Comparison of ENCODE assay signal across 9 cellular contexts in genomic region chr11:64306876-64307622, GRCh38. TPM values are rescaled to one million over a fixed set of nuclear protein-coding genes. Genes with fewer than 3 reads are reported as not detected.
DNase-seq lines count a peak whose midpoint lies in the region; ATAC-seq and TF ChIP-seq lines count a peak whose summit lies in the region.
"Had no signal": no experiment of that assay in that cellular context is flagged by ENCODE, and none has a peak within 500 bp of the region (broad histone marks: within the 10 kb centered on the region; RNA-seq: fewer than 3 reads in every experiment).

No MANE protein-coding gene starts in this region.

- no peak overlapping the region for H3K9ac ChIP-seq in SK-N-MC (ENCODE audit: insufficient read length)

- ATAC-seq in GM21390 (IDR thresholded peaks at IDR 0.05; ENCODE audit: unreplicated experiment) = no peak

- H3K4me3 ChIP-seq in GM12865 (ENCODE audit: low read depth, low read length) = peak overlapping the region; percentile 94
- H3K4me3 ChIP-seq in SK-N-MC = peak overlapping the region; percentile 84

- no peaks in the 10 kb centered on the region for H3K36me3 ChIP-seq in SK-N-MC (ENCODE audit: insufficient read depth, low read length)

- TF ChIP-seq CTCF in GM12865 (IDR thresholded peaks at IDR 0.05; ENCODE audit: insufficient read depth, low read depth, low read length, missing control alignments) = no peak

- DNase-seq in GM12865 (ENCODE audit: low read depth) = peak; percentile 33
- no peak for DNase-seq in SK-N-MC (ENCODE audit: low read depth, low spot score)
- DNase-seq in globus pallidus (ENCODE audit: low spot score) = peak; percentile 31
- DNase-seq in renal cortical epithelial cell (ENCODE audit: low read depth) = peak; percentile 58
- no peak for DNase-seq in NCI-H2171 (lab: John Stamatoyannopoulos, UW)
- no peak for DNase-seq in NCI-H1092 (lab: John Stamatoyannopoulos, UW)
- DNase-seq in NOMO-1 treated with dmso at 0.1 percent for 144 hours (lab: John Stamatoyannopoulos, UW; ENCODE audit: unreplicated experiment) = no peak

- no peaks in the 10 kb centered on the region for H3K9me3 ChIP-seq in SK-N-MC (ENCODE audit: low read depth, low read length)

- H3K27ac ChIP-seq in SK-N-MC = no peak overlapping the region

RNA-seq across cellular contexts. Expression of gene ESRRA, which starts 1.7 kb away (rescaled TPM):
- 54.0 and 72.4 TPM in 2 replicates for total RNA-seq in renal cortical epithelial cell

RNA-seq across cellular contexts. Expression of gene CATSPERZ, which starts 6.9 kb away (rescaled TPM):
- not detected in 2 replicates for total RNA-seq in renal cortical epithelial cell

RNA-seq across cellular contexts. Expression of gene TRMT112, which starts 10.3 kb away (rescaled TPM):
- 96.8 and 278 TPM in 2 replicates for total RNA-seq in renal cortical epithelial cell

RNA-seq across cellular contexts. Expression of gene PRDX5, which starts 10.9 kb away (rescaled TPM):
- 209 and 400 TPM in 2 replicates for total RNA-seq in renal cortical epithelial cell

RNA-seq across cellular contexts. Expression of gene KCNK4, which starts 15.9 kb away (rescaled TPM):
- total RNA-seq in renal cortical epithelial cell = not detected in 2 replicates
- total RNA-seq: HT1080 had no signal

Comparison
In these comparisons a context has a peak if more than half of its experiments do, and no peak if none do; other contexts are left out.
1. DNase-seq: peak in GM12865 (single experiment), globus pallidus (single experiment) and renal cortical epithelial cell (single experiment); none in SK-N-MC (single experiment), NCI-H2171 (single experiment), NCI-H1092 (single experiment) and NOMO-1 treated with dmso at 0.1 percent for 144 hours (single experiment).